ENCODE assay signal across 23 cellular contexts in genomic region chr12:124177276-124177950, GRCh38.
"Had no signal": no experiment of that assay in that cellular context is flagged by ENCODE, and none has a peak within 500 bp of the region (broad histone marks: within the 10 kb centered on the region; RNA-seq: fewer than 3 reads in every experiment).

No MANE protein-coding gene starts in this region.

- H3K36me3 ChIP-seq: gastrocnemius medialis, left lung, neural progenitor cell, prostate gland, right atrium auricular region, suprapubic skin, transverse colon had no signal

- H3K4me1 Mint-ChIP-seq: stimulated activated naive CD8-positive, alpha-beta T cell treated with anti-CD3 and anti-CD28 coated beads, Interleukin-15, amount 100 ng/mL, for 72 hours had no signal

- H3K4me2 ChIP-seq: neural progenitor cell, smooth muscle cell had no signal

- H3K4me3 Mint-ChIP-seq: dendritic cell treated with granulocyte-macrophage colony-stimulating factor and Interleukin-4, amounts not matched to agents 40 ng/mL and 50 ng/mL, for 4 days; naive thymus-derived CD4-positive, alpha-beta T cell; nephron; neural progenitor cell; stimulated activated naive CD8-positive, alpha-beta T cell treated with anti-CD3 and anti-CD28 coated beads, Interleukin-15, amount 100 ng/mL, for 72 hours had no signal

- H3K4me1 ChIP-seq: gastrocnemius medialis, left lung, prostate gland, suprapubic skin, transverse colon had no signal

- H3K4me3 ChIP-seq: gastrocnemius medialis, left lung, neural progenitor cell, prostate gland, right atrium auricular region, smooth muscle cell, suprapubic skin, transverse colon had no signal

- H3K27me3 ChIP-seq: gastrocnemius medialis, left lung, neural progenitor cell, right atrium auricular region, transverse colon had no signal

- H3K9me3 Mint-ChIP-seq: dendritic cell treated with granulocyte-macrophage colony-stimulating factor and Interleukin-4, amounts not matched to agents 40 ng/mL and 50 ng/mL, for 4 days; naive thymus-derived CD4-positive, alpha-beta T cell; stimulated activated naive CD8-positive, alpha-beta T cell treated with anti-CD3 and anti-CD28 coated beads, Interleukin-15, amount 100 ng/mL, for 72 hours had no signal

- H3K36me3 Mint-ChIP-seq: naive thymus-derived CD4-positive, alpha-beta T cell had no signal

- H2AFZ ChIP-seq: neural progenitor cell had no signal

- DNase-seq: effector CD8-positive, alpha-beta T cell; gastrocnemius medialis; head of caudate nucleus; left cardiac atrium; left lung; mesenchymal stem cell; midbrain; naive thymus-derived CD4-positive, alpha-beta T cell; stimulated activated CD4-positive, alpha-beta T cell treated with anti-CD3 and anti-CD28 coated beads, Interleukin-12 subunit alpha, Interleukin-12 subunit beta, amount 100 ng/mL, for 4 hours; stimulated activated CD4-positive, alpha-beta T cell treated with anti-CD3 and anti-CD28 coated beads, Interleukin-1b, Interleukin-23, amount 100 ng/mL, for 48 hours; stimulated activated CD4-positive, alpha-beta T cell treated with anti-CD3 and anti-CD28 coated beads, Interleukin-4, amount 100 ng/mL, for 1 hour; stimulated activated CD8-positive, alpha-beta memory T cell treated with anti-CD3 and anti-CD28 coated beads, Interleukin-4, amount 100 ng/mL, for 48 hours; stimulated activated naive CD4-positive, alpha-beta T cell; stimulated activated naive CD8-positive, alpha-beta T cell treated with anti-CD3 and anti-CD28 coated beads, Interleukin-15, amount 100 ng/mL, for 72 hours; transverse colon had no signal

- H3K27ac ChIP-seq: gastrocnemius medialis, left lung, neural progenitor cell, prostate gland, right atrium auricular region, suprapubic skin, transverse colon had no signal

- ATAC-seq: gastrocnemius medialis; left cardiac atrium; left lung; naive thymus-derived CD4-positive, alpha-beta T cell; sciatic nerve; stimulated activated naive CD8-positive, alpha-beta T cell treated with anti-CD3 and anti-CD28 coated beads, Interleukin-15, amount 100 ng/mL, for 72 hours had no signal

- H3K9me3 ChIP-seq: gastrocnemius medialis, left lung, prostate gland, right atrium auricular region, suprapubic skin, transverse colon had no signal

- H3K27ac Mint-ChIP-seq: dendritic cell treated with granulocyte-macrophage colony-stimulating factor and Interleukin-4, amounts not matched to agents 40 ng/mL and 50 ng/mL, for 4 days; naive thymus-derived CD4-positive, alpha-beta T cell; nephron; neural progenitor cell; stimulated activated naive CD8-positive, alpha-beta T cell treated with anti-CD3 and anti-CD28 coated beads, Interleukin-15, amount 100 ng/mL, for 72 hours had no signal

- H3K9ac ChIP-seq: neural progenitor cell had no signal
